28 cellular contexts compared by ENCODE assay signal in the genomic region with DNA sequence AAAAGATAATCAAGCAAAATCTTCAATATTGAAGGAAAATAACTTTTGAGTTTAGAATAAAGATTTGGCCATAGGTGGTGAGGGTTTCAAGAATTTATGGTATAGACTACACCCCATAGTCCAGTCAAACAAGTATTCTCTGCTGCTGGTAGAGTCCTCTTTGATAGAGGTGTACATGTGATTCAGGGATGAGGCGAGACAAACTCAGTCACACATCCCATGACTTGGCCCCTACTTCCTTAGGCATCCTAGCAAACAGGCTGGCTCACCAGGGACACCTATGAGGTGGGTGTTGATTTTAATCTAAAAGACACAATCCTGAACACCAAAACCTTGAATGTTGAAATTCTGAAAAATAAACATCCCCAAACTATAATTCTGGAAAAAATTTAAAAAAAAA.
"Had no signal": no experiment of that assay in that cellular context is flagged by ENCODE, and none has a peak within 500 bp of the region (broad histone marks: within the 10 kb centered on the region; RNA-seq: fewer than 3 reads in every experiment).

No MANE protein-coding gene starts in this region.

- H3K4me1 Mint-ChIP-seq: activated CD4-positive, alpha-beta T cell treated with anti-CD3 and anti-CD28 coated beads, Interleukin-2, amount 10 ng/mL, durations not matched to agents 7 days and 5 days; activated naive CD4-positive, alpha-beta T cell treated with anti-CD3 and anti-CD28 coated beads, Interleukin-2, amount 50 U/mL, for 24 hours; activated naive CD8-positive, alpha-beta T cell treated with anti-CD3 and anti-CD28 coated beads for 36 hours; activated naive CD8-positive, alpha-beta T cell treated with anti-CD3 and anti-CD28 coated beads, Interleukin-2, amount 50 U/mL, for 24 hours had no signal

- DNase-seq: activated CD4-positive, alpha-beta T cell treated with anti-CD3 and anti-CD28 coated beads for 1 hour; activated CD4-positive, alpha-beta T cell treated with anti-CD3 and anti-CD28 coated beads for 4 hours; activated CD4-positive, alpha-beta T cell treated with anti-CD3 and anti-CD28 coated beads, Interleukin-2, amount 10 ng/mL, durations not matched to agents 7 days and 5 days; activated CD4-positive, alpha-beta T cell treated with anti-CD3 and anti-CD28 coated beads, Interleukin-2, amount 50 U/mL, for 48 hours; activated CD8-positive, alpha-beta memory T cell treated with anti-CD3 and anti-CD28 coated beads for 24 hours; activated CD8-positive, alpha-beta T cell treated with anti-CD3 and anti-CD28 coated beads for 36 hours; activated effector memory CD4-positive, alpha-beta T cell treated with anti-CD3 and anti-CD28 coated beads, Interleukin-2, amount 50 U/mL, for 16 hours; activated naive CD4-positive, alpha-beta T cell treated with anti-CD3 and anti-CD28 coated beads for 36 hours; activated naive CD8-positive, alpha-beta T cell treated with anti-CD3 and anti-CD28 coated beads for 36 hours; activated naive CD8-positive, alpha-beta T cell treated with anti-CD3 and anti-CD28 coated beads, Interleukin-2, amount 50 U/mL, for 24 hours; activated T-cell treated with anti-CD3 and anti-CD28 coated beads, Interleukin-2, amount 50 U/mL, for 4 hours; adrenal gland; amygdala; aorta; body of pancreas; central memory CD4-positive, alpha-beta T cell; cerebellar nuclear complex; colonic mucosa; effector CD8-positive, alpha-beta T cell; endodermal cell; esophagus squamous epithelium; head of caudate nucleus; T-helper 2 cell had no signal

- ATAC-seq: activated CD8-positive, alpha-beta T cell treated with anti-CD3 and anti-CD28 coated beads for 36 hours; activated naive CD8-positive, alpha-beta T cell treated with anti-CD3 and anti-CD28 coated beads, Interleukin-2, amount 50 U/mL, for 24 hours; body of pancreas; WTC11 had no signal

- H3K27ac ChIP-seq: adrenal gland, body of pancreas, cardiac muscle cell, colonic mucosa, esophagus squamous epithelium, VCaP had no signal

- H3K4me3 Mint-ChIP-seq: activated CD4-positive, alpha-beta T cell treated with anti-CD3 and anti-CD28 coated beads, Interleukin-2, amount 10 ng/mL, durations not matched to agents 7 days and 5 days; activated CD8-positive, alpha-beta T cell treated with anti-CD3 and anti-CD28 coated beads for 36 hours; activated naive CD4-positive, alpha-beta T cell treated with anti-CD3 and anti-CD28 coated beads for 36 hours; activated naive CD4-positive, alpha-beta T cell treated with anti-CD3 and anti-CD28 coated beads, Interleukin-2, amount 50 U/mL, for 24 hours; activated naive CD8-positive, alpha-beta T cell treated with anti-CD3 and anti-CD28 coated beads for 36 hours; activated naive CD8-positive, alpha-beta T cell treated with anti-CD3 and anti-CD28 coated beads, Interleukin-2, amount 50 U/mL, for 24 hours; activated T-cell treated with anti-CD3 and anti-CD28 coated beads, Interleukin-2, amount 50 U/mL, for 4 hours; endodermal cell; WTC11 had no signal

- H3K27ac Mint-ChIP-seq: activated CD4-positive, alpha-beta T cell treated with anti-CD3 and anti-CD28 coated beads, Interleukin-2, amount 10 ng/mL, durations not matched to agents 7 days and 5 days; activated CD8-positive, alpha-beta T cell treated with anti-CD3 and anti-CD28 coated beads for 36 hours; activated naive CD4-positive, alpha-beta T cell treated with anti-CD3 and anti-CD28 coated beads for 36 hours; activated naive CD4-positive, alpha-beta T cell treated with anti-CD3 and anti-CD28 coated beads, Interleukin-2, amount 50 U/mL, for 24 hours; activated naive CD8-positive, alpha-beta T cell treated with anti-CD3 and anti-CD28 coated beads for 36 hours; activated naive CD8-positive, alpha-beta T cell treated with anti-CD3 and anti-CD28 coated beads, Interleukin-2, amount 50 U/mL, for 24 hours; activated T-helper 2 cell treated with anti-CD3 and anti-CD28 coated beads, Interferon-gamma antibody, Interleukin-2, Interleukin-4, amounts not matched to agents 10 μg/mL and 5 μg/mL and 100 μg/mL, durations not matched to agents 14 hours and 24 hours and 36 hours; endodermal cell; WTC11 had no signal

- H3K36me3 Mint-ChIP-seq: activated naive CD4-positive, alpha-beta T cell treated with anti-CD3 and anti-CD28 coated beads, Interleukin-2, amount 50 U/mL, for 24 hours; activated naive CD8-positive, alpha-beta T cell treated with anti-CD3 and anti-CD28 coated beads for 36 hours; WTC11 had no signal

- H3K9me3 Mint-ChIP-seq: activated CD8-positive, alpha-beta T cell treated with anti-CD3 and anti-CD28 coated beads for 36 hours; activated naive CD4-positive, alpha-beta T cell treated with anti-CD3 and anti-CD28 coated beads for 36 hours; activated T-helper 2 cell treated with anti-CD3 and anti-CD28 coated beads, Interferon-gamma antibody, Interleukin-2, Interleukin-4, amounts not matched to agents 10 μg/mL and 5 μg/mL and 100 μg/mL, durations not matched to agents 14 hours and 24 hours and 36 hours; endodermal cell had no signal
